1 cellular context compared by ENCODE assay signal in the genomic region with DNA sequence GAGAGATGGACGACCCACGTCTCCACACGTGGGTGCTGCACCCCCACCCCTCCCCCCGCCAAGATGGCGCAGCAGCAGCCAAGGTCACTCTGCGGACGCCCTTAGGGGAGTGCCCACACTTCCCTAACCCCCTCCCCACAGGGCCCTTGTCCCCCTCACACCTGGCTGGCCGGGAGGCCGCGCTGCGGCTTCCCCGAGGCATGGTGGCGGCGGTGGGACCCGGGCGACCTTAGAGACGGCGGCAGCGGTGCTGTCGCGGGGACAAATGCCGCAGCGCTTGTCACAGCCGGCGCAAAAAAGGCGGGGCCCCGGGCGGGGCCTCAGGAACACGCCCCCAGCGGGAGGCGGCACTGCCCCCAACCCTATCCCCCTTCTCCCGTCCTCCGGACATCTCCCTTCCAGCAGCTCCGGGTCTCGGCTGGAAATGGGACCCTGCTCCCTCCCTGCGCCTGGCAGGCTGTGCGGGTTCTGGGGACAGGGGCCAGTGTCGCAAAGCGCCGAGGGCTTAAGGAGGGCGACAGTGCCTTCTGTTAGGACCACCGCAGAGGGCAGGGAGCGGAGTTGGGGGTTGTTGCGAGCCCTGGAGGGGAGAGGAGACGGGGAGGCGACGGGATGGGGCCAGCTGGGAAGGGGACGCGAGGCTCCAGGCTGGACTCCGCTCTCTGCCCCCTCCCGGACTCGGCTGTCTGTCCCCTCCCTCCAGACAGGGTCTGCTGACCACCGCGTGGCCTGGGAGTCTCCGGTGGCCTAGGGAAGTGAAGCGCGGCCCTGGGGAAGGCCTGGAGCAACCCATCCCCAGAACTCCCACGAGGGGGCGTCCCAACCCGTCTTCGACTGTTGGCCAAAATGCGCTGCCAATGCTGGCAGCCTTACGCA.
TF ChIP-seq lines count a peak whose summit lies in the region.

Gene CHCHD10 (minus strand): TSS at position 300 of the 876 bp plus-strand sequence. CDS start 98 bp downstream, at position 202.

TF ChIP-seq in K562, 482 proteins besides CTCF, POLR2A, EP300 and RAD21 (continued from another document and continues in another):
- TF ChIP-seq ZBTB7A (IDR thresholded peaks at IDR 0.05; ENCODE audit: borderline replicate concordance, control insufficient read depth, low read depth, low read length) (peak; percentile 91; the same call in 1 of the 2 replicates), ZNF324 (CRISPR knock-in tag; IDR thresholded peaks at IDR 0.05) (no peak), MTA1 (IDR thresholded peaks at IDR 0.05; ENCODE audit: borderline replicate concordance) (0 out of 2 replicates have a peak, but pooled peaks have one; percentile 31), CBFA2T3 (IDR thresholded peaks at IDR 0.05) (no peak), FIP1L1 (IDR thresholded peaks at IDR 0.05; ENCODE audit: low read depth, low read length, poor library complexity, severe bottlenecking) (peak; percentile 40), CREBBP (IDR thresholded peaks at IDR 0.05; ENCODE audit: low read depth, low read length) (no peak), HDGF (IDR thresholded peaks at IDR 0.05) (peak; percentile 65; the same call in 1 of the 2 replicates), GTF3C2 (IDR thresholded peaks at IDR 0.05; ENCODE audit: borderline replicate concordance, extremely low read depth, insufficient read length) (no peak), ZNF79 (CRISPR knock-in tag; IDR thresholded peaks at IDR 0.05; ENCODE audit: low read depth) (no peak), ZNF766 (CRISPR knock-in tag; conservative IDR thresholded peaks at IDR 0.05) (no peak), HSF4 (CRISPR knock-in tag; IDR thresholded peaks at IDR 0.05; ENCODE audit: borderline replicate concordance) (no peak), ZNF398 (CRISPR knock-in tag; IDR thresholded peaks at IDR 0.05) (no peak), ZNF589 (CRISPR knock-in tag; IDR thresholded peaks at IDR 0.05; ENCODE audit: low read depth) (peak; percentile 77; the same call in 1 of the 2 replicates), ETV6 (IDR thresholded peaks at IDR 0.05; ENCODE audit: borderline replicate concordance in 1 of 2, low read depth in 2 of 2, low read length in 1 of 2) (no peak), ETV6 (CRISPR knock-in tag; IDR thresholded peaks at IDR 0.05; ENCODE audit: borderline replicate concordance) (no peak), TRIM24 (IDR thresholded peaks at IDR 0.05) (no peak), ZNF224 (CRISPR knock-in tag; IDR thresholded peaks at IDR 0.05) (no peak), MITF (IDR thresholded peaks at IDR 0.05) (0 out of 2 replicates have a peak, but pooled peaks have one; percentile 43), KLF13 (tag; IDR thresholded peaks at IDR 0.05; ENCODE audit: borderline replicate concordance, low read depth) (no peak), EGR1 (conservative IDR thresholded peaks at IDR 0.05) (peak; percentile 53), GABPB1 (CRISPR knock-in tag; IDR thresholded peaks at IDR 0.05) (no peak), POLR2AphosphoS5 (IDR thresholded peaks at IDR 0.05; ENCODE audit: control insufficient read depth, insufficient read depth, low read depth, low read length) (peak; percentile 67; the same call in 1 of the 2 replicates), ZFP36 (IDR thresholded peaks at IDR 0.05; ENCODE audit: low read depth, low read length, partially characterized antibody) (no peak), ZNF318 (IDR thresholded peaks at IDR 0.05; ENCODE audit: borderline replicate concordance in 1 of 2, low read depth in 1 of 2) (no peak), TAF7 (tag; IDR thresholded peaks at IDR 0.05) (peak; percentile 81), BRD4 (IDR thresholded peaks at IDR 0.05) (no peak; the same call in 1 of the 2 replicates), ZNF696 (CRISPR knock-in tag; conservative IDR thresholded peaks at IDR 0.05) (no peak)
- TF ChIP-seq, protein P1, sequence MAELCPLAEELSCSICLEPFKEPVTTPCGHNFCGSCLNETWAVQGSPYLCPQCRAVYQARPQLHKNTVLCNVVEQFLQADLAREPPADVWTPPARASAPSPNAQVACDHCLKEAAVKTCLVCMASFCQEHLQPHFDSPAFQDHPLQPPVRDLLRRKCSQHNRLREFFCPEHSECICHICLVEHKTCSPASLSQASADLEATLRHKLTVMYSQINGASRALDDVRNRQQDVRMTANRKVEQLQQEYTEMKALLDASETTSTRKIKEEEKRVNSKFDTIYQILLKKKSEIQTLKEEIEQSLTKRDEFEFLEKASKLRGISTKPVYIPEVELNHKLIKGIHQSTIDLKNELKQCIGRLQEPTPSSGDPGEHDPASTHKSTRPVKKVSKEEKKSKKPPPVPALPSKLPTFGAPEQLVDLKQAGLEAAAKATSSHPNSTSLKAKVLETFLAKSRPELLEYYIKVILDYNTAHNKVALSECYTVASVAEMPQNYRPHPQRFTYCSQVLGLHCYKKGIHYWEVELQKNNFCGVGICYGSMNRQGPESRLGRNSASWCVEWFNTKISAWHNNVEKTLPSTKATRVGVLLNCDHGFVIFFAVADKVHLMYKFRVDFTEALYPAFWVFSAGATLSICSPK (IDR thresholded peaks at IDR 0.05; ENCODE audit: borderline replicate concordance) = no peak
- TF ChIP-seq, protein P2, sequence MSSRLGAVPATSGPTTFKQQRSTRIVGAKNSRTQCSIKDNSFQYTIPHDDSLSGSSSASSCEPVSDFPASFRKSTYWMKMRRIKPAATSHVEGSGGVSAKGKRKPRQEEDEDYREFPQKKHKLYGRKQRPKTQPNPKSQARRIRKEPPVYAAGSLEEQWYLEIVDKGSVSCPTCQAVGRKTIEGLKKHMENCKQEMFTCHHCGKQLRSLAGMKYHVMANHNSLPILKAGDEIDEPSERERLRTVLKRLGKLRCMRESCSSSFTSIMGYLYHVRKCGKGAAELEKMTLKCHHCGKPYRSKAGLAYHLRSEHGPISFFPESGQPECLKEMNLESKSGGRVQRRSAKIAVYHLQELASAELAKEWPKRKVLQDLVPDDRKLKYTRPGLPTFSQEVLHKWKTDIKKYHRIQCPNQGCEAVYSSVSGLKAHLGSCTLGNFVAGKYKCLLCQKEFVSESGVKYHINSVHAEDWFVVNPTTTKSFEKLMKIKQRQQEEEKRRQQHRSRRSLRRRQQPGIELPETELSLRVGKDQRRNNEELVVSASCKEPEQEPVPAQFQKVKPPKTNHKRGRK (tag; IDR thresholded peaks at IDR 0.05) = no peak
- TF ChIP-seq, protein P3, sequence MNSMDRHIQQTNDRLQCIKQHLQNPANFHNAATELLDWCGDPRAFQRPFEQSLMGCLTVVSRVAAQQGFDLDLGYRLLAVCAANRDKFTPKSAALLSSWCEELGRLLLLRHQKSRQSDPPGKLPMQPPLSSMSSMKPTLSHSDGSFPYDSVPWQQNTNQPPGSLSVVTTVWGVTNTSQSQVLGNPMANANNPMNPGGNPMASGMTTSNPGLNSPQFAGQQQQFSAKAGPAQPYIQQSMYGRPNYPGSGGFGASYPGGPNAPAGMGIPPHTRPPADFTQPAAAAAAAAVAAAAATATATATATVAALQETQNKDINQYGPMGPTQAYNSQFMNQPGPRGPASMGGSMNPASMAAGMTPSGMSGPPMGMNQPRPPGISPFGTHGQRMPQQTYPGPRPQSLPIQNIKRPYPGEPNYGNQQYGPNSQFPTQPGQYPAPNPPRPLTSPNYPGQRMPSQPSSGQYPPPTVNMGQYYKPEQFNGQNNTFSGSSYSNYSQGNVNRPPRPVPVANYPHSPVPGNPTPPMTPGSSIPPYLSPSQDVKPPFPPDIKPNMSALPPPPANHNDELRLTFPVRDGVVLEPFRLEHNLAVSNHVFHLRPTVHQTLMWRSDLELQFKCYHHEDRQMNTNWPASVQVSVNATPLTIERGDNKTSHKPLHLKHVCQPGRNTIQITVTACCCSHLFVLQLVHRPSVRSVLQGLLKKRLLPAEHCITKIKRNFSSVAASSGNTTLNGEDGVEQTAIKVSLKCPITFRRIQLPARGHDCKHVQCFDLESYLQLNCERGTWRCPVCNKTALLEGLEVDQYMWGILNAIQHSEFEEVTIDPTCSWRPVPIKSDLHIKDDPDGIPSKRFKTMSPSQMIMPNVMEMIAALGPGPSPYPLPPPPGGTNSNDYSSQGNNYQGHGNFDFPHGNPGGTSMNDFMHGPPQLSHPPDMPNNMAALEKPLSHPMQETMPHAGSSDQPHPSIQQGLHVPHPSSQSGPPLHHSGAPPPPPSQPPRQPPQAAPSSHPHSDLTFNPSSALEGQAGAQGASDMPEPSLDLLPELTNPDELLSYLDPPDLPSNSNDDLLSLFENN (IDR thresholded peaks at IDR 0.05; ENCODE audit: low read depth in 2 of 2, low read length in 2 of 2) = no peak
